Comparison of ENCODE assay signal across 8 cellular contexts in genomic region chr6:26235240-26235730, GRCh38.
DNase-seq lines count a peak whose midpoint lies in the region; ATAC-seq and TF ChIP-seq lines count a peak whose summit lies in the region.

No MANE protein-coding gene starts in this region.

- no peak for DNase-seq in activated naive CD4-positive, alpha-beta T cell treated with anti-CD3 and anti-CD28 coated beads, Interleukin-2, amount 10 ng/mL, durations not matched to agents 7 days and 5 days
- no peak for DNase-seq in activated naive CD4-positive, alpha-beta T cell (lab: John Stamatoyannopoulos, UW)
- DNase-seq in activated T-helper 2 cell treated with anti-CD3 and anti-CD28 coated beads, Interferon-gamma antibody, Interleukin-2, Interleukin-4, amounts not matched to agents 10 μg/mL and 5 μg/mL and 100 μg/mL, durations not matched to agents 14 hours and 24 hours and 36 hours (ENCODE audit: low spot score): no peak
- DNase-seq in immature natural killer cell (no peak), type B pancreatic cell (ENCODE audit: extremely low spot score, unreplicated experiment) (no peak), 8988T (no peak)

- peaks cover 11% of the 10 kb centered on the region for H3K27me3 Mint-ChIP-seq in activated naive CD4-positive, alpha-beta T cell treated with anti-CD3 and anti-CD28 coated beads, Interleukin-2, amount 10 ng/mL, durations not matched to agents 7 days and 5 days
- H3K27me3 Mint-ChIP-seq in activated T-helper 2 cell treated with anti-CD3 and anti-CD28 coated beads, Interferon-gamma antibody, Interleukin-2, Interleukin-4, amounts not matched to agents 10 μg/mL and 5 μg/mL and 100 μg/mL, durations not matched to agents 14 hours and 24 hours and 36 hours (ENCODE audit: low read depth): no peaks in the 10 kb centered on the region
- H3K27me3 Mint-ChIP-seq in immature natural killer cell (ENCODE audit: low read depth in 3 of 3): peaks cover 4 to 22% (median 22%) of the 10 kb centered on the region in 3 donors
- H3K27me3 Mint-ChIP-seq in type B pancreatic cell: no peaks in the 10 kb centered on the region

- ATAC-seq in GM21528 (IDR thresholded peaks at IDR 0.05; ENCODE audit: low FRiP score, unreplicated experiment) (no peak), HG02884 (IDR thresholded peaks at IDR 0.05; ENCODE audit: unreplicated experiment) (no peak)

- CTCF ChIA-PET in activated naive CD4-positive, alpha-beta T cell treated with anti-CD3 and anti-CD28 coated beads, Interleukin-2, amount 10 ng/mL, durations not matched to agents 7 days and 5 days (lab: Charles Lee): interaction anchor here (1.4 kb wide), 1 partner anchor 18 kb away, joined by 4 read pairs; a partner anchor contains a TSS

- peak overlapping the region; percentile 100 for H3K27ac Mint-ChIP-seq in activated naive CD4-positive, alpha-beta T cell treated with anti-CD3 and anti-CD28 coated beads, Interleukin-2, amount 10 ng/mL, durations not matched to agents 7 days and 5 days
- peak overlapping the region; percentile 99 for H3K27ac Mint-ChIP-seq in activated T-helper 2 cell treated with anti-CD3 and anti-CD28 coated beads, Interferon-gamma antibody, Interleukin-2, Interleukin-4, amounts not matched to agents 10 μg/mL and 5 μg/mL and 100 μg/mL, durations not matched to agents 14 hours and 24 hours and 36 hours
- H3K27ac Mint-ChIP-seq in immature natural killer cell: peak overlapping the region; percentile 93 to 98 (median 96)
- peak overlapping the region; percentile 83 for H3K27ac Mint-ChIP-seq in type B pancreatic cell

- H3K4me1 Mint-ChIP-seq in activated naive CD4-positive, alpha-beta T cell treated with anti-CD3 and anti-CD28 coated beads, Interleukin-2, amount 10 ng/mL, durations not matched to agents 7 days and 5 days: peaks cover 51% of the 10 kb centered on the region
- peaks cover 44% of the 10 kb centered on the region for H3K4me1 Mint-ChIP-seq in activated T-helper 2 cell treated with anti-CD3 and anti-CD28 coated beads, Interferon-gamma antibody, Interleukin-2, Interleukin-4, amounts not matched to agents 10 μg/mL and 5 μg/mL and 100 μg/mL, durations not matched to agents 14 hours and 24 hours and 36 hours (ENCODE audit: low read depth)
- peaks cover 38 to 49% of the 10 kb centered on the region in 2 donors for H3K4me1 Mint-ChIP-seq in immature natural killer cell
- peaks cover 12% of the 10 kb centered on the region for H3K4me1 Mint-ChIP-seq in type B pancreatic cell (ENCODE audit: unreplicated experiment)

- intact Hi-C loops in activated T-helper 2 cell treated with anti-CD3 and anti-CD28 coated beads, Interferon-gamma antibody, Interleukin-2, Interleukin-4, amounts not matched to agents 10 μg/mL and 5 μg/mL and 100 μg/mL, durations not matched to agents 14 hours and 24 hours and 36 hours (cut with micrococcal nuclease): loop anchor here (2.0 to 10.0 kb wide), 3 partner anchors 16 to 900 kb away; a partner anchor contains a TSS

- no peak for TF ChIP-seq CTCF in type B pancreatic cell (conservative IDR thresholded peaks at IDR 0.05)

- H3K9me3 Mint-ChIP-seq in activated naive CD4-positive, alpha-beta T cell treated with anti-CD3 and anti-CD28 coated beads, Interleukin-2, amount 10 ng/mL, durations not matched to agents 7 days and 5 days: no peaks in the 10 kb centered on the region
- H3K9me3 Mint-ChIP-seq in activated T-helper 2 cell treated with anti-CD3 and anti-CD28 coated beads, Interferon-gamma antibody, Interleukin-2, Interleukin-4, amounts not matched to agents 10 μg/mL and 5 μg/mL and 100 μg/mL, durations not matched to agents 14 hours and 24 hours and 36 hours: peaks cover under 1% of the 10 kb centered on the region
- H3K9me3 Mint-ChIP-seq in immature natural killer cell: no peaks in the 10 kb centered on the region
- no peaks in the 10 kb centered on the region for H3K9me3 Mint-ChIP-seq in type B pancreatic cell

- H3K36me3 Mint-ChIP-seq in activated naive CD4-positive, alpha-beta T cell treated with anti-CD3 and anti-CD28 coated beads, Interleukin-2, amount 10 ng/mL, durations not matched to agents 7 days and 5 days: peaks cover 14% of the 10 kb centered on the region
- H3K36me3 Mint-ChIP-seq in activated T-helper 2 cell treated with anti-CD3 and anti-CD28 coated beads, Interferon-gamma antibody, Interleukin-2, Interleukin-4, amounts not matched to agents 10 μg/mL and 5 μg/mL and 100 μg/mL, durations not matched to agents 14 hours and 24 hours and 36 hours (ENCODE audit: low read depth): peaks cover under 1% of the 10 kb centered on the region
- H3K36me3 Mint-ChIP-seq in immature natural killer cell (no peaks in the 10 kb centered on the region), type B pancreatic cell (peaks cover 1% of the 10 kb centered on the region)

- H3K4me3 Mint-ChIP-seq in activated naive CD4-positive, alpha-beta T cell treated with anti-CD3 and anti-CD28 coated beads, Interleukin-2, amount 10 ng/mL, durations not matched to agents 7 days and 5 days: peak overlapping the region; percentile 89
- peak overlapping the region; percentile 86 for H3K4me3 Mint-ChIP-seq in activated T-helper 2 cell treated with anti-CD3 and anti-CD28 coated beads, Interferon-gamma antibody, Interleukin-2, Interleukin-4, amounts not matched to agents 10 μg/mL and 5 μg/mL and 100 μg/mL, durations not matched to agents 14 hours and 24 hours and 36 hours (ENCODE audit: low read depth)
- H3K4me3 Mint-ChIP-seq in immature natural killer cell: peak overlapping the region; percentile 95 to 98 (median 98)
- peak overlapping the region; percentile 94 for H3K4me3 Mint-ChIP-seq in type B pancreatic cell
